ENCODE assay signal across 8 cellular contexts in the genomic region with DNA sequence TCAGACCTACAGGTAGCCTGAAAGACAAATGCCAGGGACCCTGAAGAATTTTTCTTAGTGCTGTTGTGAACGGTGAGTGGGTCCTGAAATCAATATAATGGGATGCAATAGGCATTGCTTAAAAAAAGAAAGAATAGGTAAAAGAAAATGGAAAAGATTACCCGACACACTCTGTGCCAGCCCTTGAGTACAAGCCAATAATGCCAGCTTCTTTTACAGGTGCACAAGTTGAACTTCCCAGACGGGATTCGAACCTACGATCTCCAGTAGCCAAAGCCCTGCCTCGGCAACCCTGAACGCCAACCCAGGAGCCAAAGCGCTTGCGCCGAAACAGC. TPM values are rescaled to one million over a fixed set of nuclear protein-coding genes. Genes with fewer than 3 reads are reported as not detected.
A peak's percentile ranks its signal among the peaks of the same experiment; 100 is the strongest.
DNase-seq lines count a peak whose midpoint lies in the region; ATAC-seq and TF ChIP-seq lines count a peak whose summit lies in the region.

No MANE protein-coding gene starts in this region.

- no peaks in the 10 kb centered on the region for H3K27me3 ChIP-seq in CD8-positive, alpha-beta memory T cell (ENCODE audit: insufficient read depth, low read length, poor library complexity, severe bottlenecking)
- no peaks in the 10 kb centered on the region for H3K27me3 ChIP-seq in NT2/D1 (ENCODE audit: insufficient read depth, insufficient read length)
- H3K27me3 ChIP-seq in osteoblast (ENCODE audit: insufficient read depth, low read length) = no peaks in the 10 kb centered on the region

- peak overlapping the region; percentile 79 for H3K4me2 ChIP-seq in osteoblast (ENCODE audit: insufficient read depth, low read length)

- peak overlapping the region; percentile 8 for H3K4me3 ChIP-seq in CD8-positive, alpha-beta memory T cell (ENCODE audit: low read length)
- H3K4me3 ChIP-seq in NT2/D1 (ENCODE audit: insufficient read length, low read depth) (peak overlapping the region; percentile 21), osteoblast (ENCODE audit: insufficient read depth, low read length) (peak overlapping the region; percentile 79)

- no peaks in the 10 kb centered on the region for H3K36me3 ChIP-seq in CD8-positive, alpha-beta memory T cell (ENCODE audit: insufficient read depth, low read length)
- H3K36me3 ChIP-seq in NT2/D1 (ENCODE audit: insufficient read depth, insufficient read length, low read length) (no peaks in the 10 kb centered on the region), osteoblast (ENCODE audit: insufficient read depth, low read length) (no peaks in the 10 kb centered on the region)

- no peaks in the 10 kb centered on the region for H4K20me1 ChIP-seq in osteoblast (ENCODE audit: insufficient read depth, low read length)

- no peaks in the 10 kb centered on the region for H3K9me3 ChIP-seq in CD8-positive, alpha-beta memory T cell (ENCODE audit: low read length)
- H3K9me3 ChIP-seq in NT2/D1 (ENCODE audit: insufficient read depth, low read length) = no peaks in the 10 kb centered on the region; the same call in 1 of the 2 replicates
- no peaks in the 10 kb centered on the region for H3K9me3 ChIP-seq in osteoblast (ENCODE audit: low read depth, low read length)

- POLR2A ChIA-PET in CD8-positive, alpha-beta memory T cell (lab: Charles Lee) = interaction anchor here (0.6 to 2.0 kb wide), 11 partner anchors 16 to 1920 kb away, joined by 3 to 22 read pairs (median 5); a partner anchor contains a TSS

- H3K79me2 ChIP-seq in osteoblast (ENCODE audit: insufficient read depth, low read length) = no peaks in the 10 kb centered on the region

- H2AFZ ChIP-seq in osteoblast (ENCODE audit: low read length) = peak overlapping the region; percentile 80

- no peak for ATAC-seq in effector memory CD8-positive, alpha-beta T cell (replicated peaks)
- ATAC-seq in GM18867 (IDR thresholded peaks at IDR 0.05; ENCODE audit: unreplicated experiment) = no peak

- H3K4me1 ChIP-seq in CD8-positive, alpha-beta memory T cell (ENCODE audit: insufficient read depth, low read length) = peaks cover 17% of the 10 kb centered on the region
- H3K4me1 ChIP-seq in NT2/D1 (ENCODE audit: insufficient read depth, insufficient read length) = peaks cover 3% of the 10 kb centered on the region
- H3K4me1 ChIP-seq in osteoblast (ENCODE audit: insufficient read depth, low read length) = peaks cover 6% of the 10 kb centered on the region

- intact Hi-C loops in head of caudate nucleus (cut with DNase I) = loop anchor here (5.0 kb wide), 1 partner anchor 65 kb away; a partner anchor contains a TSS

- no peak for TF ChIP-seq CTCF in osteoblast (IDR thresholded peaks at IDR 0.05; ENCODE audit: extremely low read depth, low read depth, low read length)

- H3K4me3 Mint-ChIP-seq in CD8-positive, alpha-beta memory T cell = peak overlapping the region; percentile 90 to 96 (median 93)
- peak overlapping the region; percentile 87 to 88 for H3K4me3 Mint-ChIP-seq in effector memory CD8-positive, alpha-beta T cell

- peaks cover 18 to 23% (median 19%) of the 10 kb centered on the region in 3 donors for H3K4me1 Mint-ChIP-seq in CD8-positive, alpha-beta memory T cell
- H3K4me1 Mint-ChIP-seq in effector memory CD8-positive, alpha-beta T cell (ENCODE audit: low read depth in 2 of 2) = peaks cover 13 to 19% of the 10 kb centered on the region in 2 donors

- peak overlapping the region; percentile 94 to 99 (median 96) for H3K27ac Mint-ChIP-seq in CD8-positive, alpha-beta memory T cell
- H3K27ac Mint-ChIP-seq in effector memory CD8-positive, alpha-beta T cell = peak overlapping the region; percentile 97 to 99

- H3K9me3 Mint-ChIP-seq in CD8-positive, alpha-beta memory T cell = peaks cover 0 to 2% (median 0%) of the 10 kb centered on the region in 5 donors
- H3K9me3 Mint-ChIP-seq in effector memory CD8-positive, alpha-beta T cell = no peaks in the 10 kb centered on the region

- H3K9ac ChIP-seq in NT2/D1 (ENCODE audit: insufficient read length, low read depth) = peak overlapping the region; percentile 29

- peaks cover 0 to 5% of the 10 kb centered on the region in 2 donors for H3K27me3 Mint-ChIP-seq in CD8-positive, alpha-beta memory T cell
- H3K27me3 Mint-ChIP-seq in effector memory CD8-positive, alpha-beta T cell = no peaks in the 10 kb centered on the region

- no peak overlapping the region for H3K27ac ChIP-seq in CD8-positive, alpha-beta memory T cell (ENCODE audit: low read depth, low read length)
- peak overlapping the region; percentile 33 for H3K27ac ChIP-seq in osteoblast (ENCODE audit: low read depth, low read length)

- CTCF ChIA-PET in CD8-positive, alpha-beta memory T cell (lab: Charles Lee) = interaction anchor here (0.8 to 1.3 kb wide), 4 partner anchors 24 to 105 kb away, joined by 3 to 5 read pairs (median 4); a partner anchor contains a TSS

- DNase-seq in CD8-positive, alpha-beta memory T cell = no peak
- DNase-seq in NT2/D1 (ENCODE audit: low read depth, low spot score) = no peak
- DNase-seq in effector memory CD8-positive, alpha-beta T cell = no peak
- DNase-seq in osteoblast (ENCODE audit: insufficient read length, low spot score, missing footprints) = no peak
- DNase-seq in head of caudate nucleus = no peak
- no peak for DNase-seq in activated CD4-positive, CD25-positive, alpha-beta regulatory T cell treated with anti-CD3 and anti-CD28 coated beads, Interleukin-2, amount 50 U/mL, for 72 hours
- DNase-seq in retina = no peak

- peaks cover 0 to 3% (median 0%) of the 10 kb centered on the region in 3 donors for H3K36me3 Mint-ChIP-seq in CD8-positive, alpha-beta memory T cell
- H3K36me3 Mint-ChIP-seq in effector memory CD8-positive, alpha-beta T cell (ENCODE audit: insufficient read depth) = peaks cover 17% of the 10 kb centered on the region

RNA-seq across cellular contexts. Expression of a gene that starts 24.7 kb away (rescaled TPM):
- total RNA-seq in CD8-positive, alpha-beta memory T cell = not detected
- polyA plus RNA-seq in CD8-positive, alpha-beta memory T cell = not detected
- total RNA-seq in osteoblast = not detected in 2 replicates

RNA-seq across cellular contexts. Expression of a gene that starts 40.3 kb away (rescaled TPM):
- 10 to 100 TPM; 32.1 to 33.2 TPM for total RNA-seq in CD8-positive, alpha-beta memory T cell
- polyA plus RNA-seq in CD8-positive, alpha-beta memory T cell = 17.2 TPM
- 2.5 and 2.7 TPM in 2 replicates for total RNA-seq in osteoblast

RNA-seq across cellular contexts. Expression of a gene that starts 49.5 kb away (rescaled TPM):
- total RNA-seq in CD8-positive, alpha-beta memory T cell = not detected
- not detected for polyA plus RNA-seq in CD8-positive, alpha-beta memory T cell
- not detected in 2 replicates for total RNA-seq in osteoblast

RNA-seq across cellular contexts. Expression of a gene that starts 53.2 kb away (rescaled TPM):
- 10 to 100 TPM; 81.9 to 84.0 TPM for total RNA-seq in CD8-positive, alpha-beta memory T cell
- 33.5 TPM for polyA plus RNA-seq in CD8-positive, alpha-beta memory T cell
- 0.36 TPM in 1 of 2 replicates, not detected in the other for total RNA-seq in osteoblast

Comparison
In these comparisons a context has a peak if more than half of its experiments do, and no peak if none do; other contexts are left out.
1. H3K4me3 ChIP-seq: peak in every context shown above with its lines; median percentile 79 in osteoblast; 21 in NT2/D1; 8 in CD8-positive, alpha-beta memory T cell.